In the genomic region with DNA sequence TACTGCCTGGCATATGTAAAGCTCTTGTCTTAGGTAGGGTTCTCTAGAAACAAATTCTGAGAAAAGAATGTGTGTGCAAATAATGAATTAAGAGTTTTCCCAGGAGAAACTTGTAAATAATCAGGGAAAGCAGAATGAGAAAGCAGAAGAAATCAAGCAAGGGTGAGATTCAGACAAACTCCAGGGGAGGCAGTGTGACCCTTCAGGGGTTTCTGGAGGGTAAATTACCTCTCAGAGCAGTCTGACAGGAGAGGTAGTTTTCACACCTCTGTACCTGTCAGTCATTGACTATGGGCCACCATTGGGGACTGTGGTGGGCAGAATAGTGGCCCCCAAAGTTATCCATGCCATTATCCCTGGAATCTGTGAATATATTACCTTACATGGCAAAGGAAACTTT, we compare ENCODE assay signal across 2 cellular contexts.
TF ChIP-seq lines count a peak whose summit lies in the region.

No MANE protein-coding gene starts in this region.

TF ChIP-seq in GM23338, 12 proteins besides CTCF, POLR2A, EP300 and RAD21 (continued from another document):
- TF ChIP-seq, protein P1, sequence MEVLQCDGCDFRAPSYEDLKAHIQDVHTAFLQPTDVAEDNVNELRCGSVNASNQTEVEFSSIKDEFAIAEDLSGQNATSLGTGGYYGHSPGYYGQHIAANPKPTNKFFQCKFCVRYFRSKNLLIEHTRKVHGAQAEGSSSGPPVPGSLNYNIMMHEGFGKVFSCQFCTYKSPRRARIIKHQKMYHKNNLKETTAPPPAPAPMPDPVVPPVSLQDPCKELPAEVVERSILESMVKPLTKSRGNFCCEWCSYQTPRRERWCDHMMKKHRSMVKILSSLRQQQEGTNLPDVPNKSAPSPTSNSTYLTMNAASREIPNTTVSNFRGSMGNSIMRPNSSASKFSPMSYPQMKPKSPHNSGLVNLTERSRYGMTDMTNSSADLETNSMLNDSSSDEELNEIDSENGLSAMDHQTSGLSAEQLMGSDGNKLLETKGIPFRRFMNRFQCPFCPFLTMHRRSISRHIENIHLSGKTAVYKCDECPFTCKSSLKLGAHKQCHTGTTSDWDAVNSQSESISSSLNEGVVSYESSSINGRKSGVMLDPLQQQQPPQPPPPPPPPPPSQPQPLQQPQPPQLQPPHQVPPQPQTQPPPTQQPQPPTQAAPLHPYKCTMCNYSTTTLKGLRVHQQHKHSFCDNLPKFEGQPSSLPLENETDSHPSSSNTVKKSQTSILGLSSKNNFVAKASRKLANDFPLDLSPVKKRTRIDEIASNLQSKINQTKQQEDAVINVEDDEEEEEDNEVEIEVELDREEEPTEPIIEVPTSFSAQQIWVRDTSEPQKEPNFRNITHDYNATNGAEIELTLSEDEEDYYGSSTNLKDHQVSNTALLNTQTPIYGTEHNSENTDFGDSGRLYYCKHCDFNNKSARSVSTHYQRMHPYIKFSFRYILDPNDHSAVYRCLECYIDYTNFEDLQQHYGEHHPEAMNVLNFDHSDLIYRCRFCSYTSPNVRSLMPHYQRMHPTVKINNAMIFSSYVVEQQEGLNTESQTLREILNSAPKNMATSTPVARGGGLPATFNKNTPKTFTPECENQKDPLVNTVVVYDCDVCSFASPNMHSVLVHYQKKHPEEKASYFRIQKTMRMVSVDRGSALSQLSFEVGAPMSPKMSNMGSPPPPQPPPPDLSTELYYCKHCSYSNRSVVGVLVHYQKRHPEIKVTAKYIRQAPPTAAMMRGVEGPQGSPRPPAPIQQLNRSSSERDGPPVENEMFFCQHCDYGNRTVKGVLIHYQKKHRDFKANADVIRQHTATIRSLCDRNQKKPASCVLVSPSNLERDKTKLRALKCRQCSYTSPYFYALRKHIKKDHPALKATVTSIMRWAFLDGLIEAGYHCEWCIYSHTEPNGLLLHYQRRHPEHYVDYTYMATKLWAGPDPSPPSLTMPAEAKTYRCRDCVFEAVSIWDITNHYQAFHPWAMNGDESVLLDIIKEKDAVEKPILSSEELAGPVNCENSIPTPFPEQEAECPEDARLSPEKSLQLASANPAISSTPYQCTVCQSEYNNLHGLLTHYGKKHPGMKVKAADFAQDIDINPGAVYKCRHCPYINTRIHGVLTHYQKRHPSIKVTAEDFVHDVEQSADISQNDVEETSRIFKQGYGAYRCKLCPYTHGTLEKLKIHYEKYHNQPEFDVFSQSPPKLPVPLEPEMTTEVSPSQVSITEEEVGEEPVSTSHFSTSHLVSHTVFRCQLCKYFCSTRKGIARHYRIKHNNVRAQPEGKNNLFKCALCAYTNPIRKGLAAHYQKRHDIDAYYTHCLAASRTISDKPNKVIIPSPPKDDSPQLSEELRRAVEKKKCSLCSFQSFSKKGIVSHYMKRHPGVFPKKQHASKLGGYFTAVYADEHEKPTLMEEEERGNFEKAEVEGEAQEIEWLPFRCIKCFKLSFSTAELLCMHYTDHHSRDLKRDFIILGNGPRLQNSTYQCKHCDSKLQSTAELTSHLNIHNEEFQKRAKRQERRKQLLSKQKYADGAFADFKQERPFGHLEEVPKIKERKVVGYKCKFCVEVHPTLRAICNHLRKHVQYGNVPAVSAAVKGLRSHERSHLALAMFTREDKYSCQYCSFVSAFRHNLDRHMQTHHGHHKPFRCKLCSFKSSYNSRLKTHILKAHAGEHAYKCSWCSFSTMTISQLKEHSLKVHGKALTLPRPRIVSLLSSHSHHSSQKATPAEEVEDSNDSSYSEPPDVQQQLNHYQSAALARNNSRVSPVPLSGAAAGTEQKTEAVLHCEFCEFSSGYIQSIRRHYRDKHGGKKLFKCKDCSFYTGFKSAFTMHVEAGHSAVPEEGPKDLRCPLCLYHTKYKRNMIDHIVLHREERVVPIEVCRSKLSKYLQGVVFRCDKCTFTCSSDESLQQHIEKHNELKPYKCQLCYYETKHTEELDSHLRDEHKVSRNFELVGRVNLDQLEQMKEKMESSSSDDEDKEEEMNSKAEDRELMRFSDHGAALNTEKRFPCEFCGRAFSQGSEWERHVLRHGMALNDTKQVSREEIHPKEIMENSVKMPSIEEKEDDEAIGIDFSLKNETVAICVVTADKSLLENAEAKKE (CRISPR knock-in tag; IDR thresholded peaks at IDR 0.05), result no peak
- no peak for TF ChIP-seq ZNF331 (CRISPR knock-in tag; IDR thresholded peaks at IDR 0.05; ENCODE audit: low read depth)
- TF ChIP-seq, protein P2, sequence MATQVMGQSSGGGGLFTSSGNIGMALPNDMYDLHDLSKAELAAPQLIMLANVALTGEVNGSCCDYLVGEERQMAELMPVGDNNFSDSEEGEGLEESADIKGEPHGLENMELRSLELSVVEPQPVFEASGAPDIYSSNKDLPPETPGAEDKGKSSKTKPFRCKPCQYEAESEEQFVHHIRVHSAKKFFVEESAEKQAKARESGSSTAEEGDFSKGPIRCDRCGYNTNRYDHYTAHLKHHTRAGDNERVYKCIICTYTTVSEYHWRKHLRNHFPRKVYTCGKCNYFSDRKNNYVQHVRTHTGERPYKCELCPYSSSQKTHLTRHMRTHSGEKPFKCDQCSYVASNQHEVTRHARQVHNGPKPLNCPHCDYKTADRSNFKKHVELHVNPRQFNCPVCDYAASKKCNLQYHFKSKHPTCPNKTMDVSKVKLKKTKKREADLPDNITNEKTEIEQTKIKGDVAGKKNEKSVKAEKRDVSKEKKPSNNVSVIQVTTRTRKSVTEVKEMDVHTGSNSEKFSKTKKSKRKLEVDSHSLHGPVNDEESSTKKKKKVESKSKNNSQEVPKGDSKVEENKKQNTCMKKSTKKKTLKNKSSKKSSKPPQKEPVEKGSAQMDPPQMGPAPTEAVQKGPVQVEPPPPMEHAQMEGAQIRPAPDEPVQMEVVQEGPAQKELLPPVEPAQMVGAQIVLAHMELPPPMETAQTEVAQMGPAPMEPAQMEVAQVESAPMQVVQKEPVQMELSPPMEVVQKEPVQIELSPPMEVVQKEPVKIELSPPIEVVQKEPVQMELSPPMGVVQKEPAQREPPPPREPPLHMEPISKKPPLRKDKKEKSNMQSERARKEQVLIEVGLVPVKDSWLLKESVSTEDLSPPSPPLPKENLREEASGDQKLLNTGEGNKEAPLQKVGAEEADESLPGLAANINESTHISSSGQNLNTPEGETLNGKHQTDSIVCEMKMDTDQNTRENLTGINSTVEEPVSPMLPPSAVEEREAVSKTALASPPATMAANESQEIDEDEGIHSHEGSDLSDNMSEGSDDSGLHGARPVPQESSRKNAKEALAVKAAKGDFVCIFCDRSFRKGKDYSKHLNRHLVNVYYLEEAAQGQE (IDR thresholded peaks at IDR 0.05; ENCODE audit: unreplicated experiment), result no peak
- TF ChIP-seq EZH2phosphoT487 (IDR thresholded peaks at IDR 0.05; ENCODE audit: unreplicated experiment), result no peak
- TF ChIP-seq, protein P3, sequence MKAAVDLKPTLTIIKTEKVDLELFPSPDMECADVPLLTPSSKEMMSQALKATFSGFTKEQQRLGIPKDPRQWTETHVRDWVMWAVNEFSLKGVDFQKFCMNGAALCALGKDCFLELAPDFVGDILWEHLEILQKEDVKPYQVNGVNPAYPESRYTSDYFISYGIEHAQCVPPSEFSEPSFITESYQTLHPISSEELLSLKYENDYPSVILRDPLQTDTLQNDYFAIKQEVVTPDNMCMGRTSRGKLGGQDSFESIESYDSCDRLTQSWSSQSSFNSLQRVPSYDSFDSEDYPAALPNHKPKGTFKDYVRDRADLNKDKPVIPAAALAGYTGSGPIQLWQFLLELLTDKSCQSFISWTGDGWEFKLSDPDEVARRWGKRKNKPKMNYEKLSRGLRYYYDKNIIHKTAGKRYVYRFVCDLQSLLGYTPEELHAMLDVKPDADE (IDR thresholded peaks at IDR 0.05), result no peak

TF ChIP-seq in WTC11, 78 proteins besides CTCF, POLR2A, EP300 and RAD21 (continued from another document):
- TF ChIP-seq GTF2I (CRISPR knock-in tag; conservative IDR thresholded peaks at IDR 0.05) (no peak), ZNF416 (CRISPR knock-in tag; IDR thresholded peaks at IDR 0.05) (no peak), ZNF232 (CRISPR knock-in tag; IDR thresholded peaks at IDR 0.05) (no peak)
